Comparison of ENCODE assay signal across 20 cellular contexts in the genomic region with DNA sequence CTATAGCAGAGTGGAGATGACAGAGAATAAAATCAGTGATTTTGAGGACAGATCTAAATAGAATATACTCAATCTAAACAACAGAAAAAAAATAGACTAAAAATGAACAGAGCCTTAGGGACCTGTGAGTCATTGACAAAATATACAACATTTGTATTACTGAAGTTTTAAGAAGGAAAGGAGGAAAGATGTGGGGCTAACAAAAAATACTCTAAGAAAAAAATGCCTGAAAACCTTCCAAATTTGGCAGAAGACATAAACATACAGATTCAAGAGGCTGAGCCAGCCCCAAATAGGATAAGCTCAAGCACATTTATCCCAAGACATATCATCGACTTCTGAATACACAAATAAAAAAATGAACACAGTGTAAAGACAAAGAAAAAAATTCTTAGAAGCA.
"Had no signal": no experiment of that assay in that cellular context is flagged by ENCODE, and none has a peak within 500 bp of the region (broad histone marks: within the 10 kb centered on the region; RNA-seq: fewer than 3 reads in every experiment).

No MANE protein-coding gene starts in this region.

- H3K27me3 ChIP-seq: cardiac muscle cell, foreskin keratinocyte, hepatocyte, spleen, upper lobe of left lung had no signal

- H3K36me3 ChIP-seq: cardiac muscle cell, lower lobe of right lung, spleen, upper lobe of left lung had no signal

- H3K9ac ChIP-seq: SK-N-SH had no signal

- H3K4me1 ChIP-seq: foreskin keratinocyte, lower lobe of right lung, spleen, upper lobe of left lung had no signal

- H3K27ac ChIP-seq: cardiac muscle cell, foreskin keratinocyte, hepatocyte, lower lobe of right lung, spleen, upper lobe of left lung had no signal

- ATAC-seq: activated T-helper 17 cell treated with anti-CD3 and anti-CD28 coated beads, Interleukin-2, amount 50 U/mL, for 72 hours; foreskin keratinocyte; left lobe of liver; lower lobe of right lung had no signal

- DNase-seq: activated naive CD8-positive, alpha-beta T cell treated with anti-CD3 and anti-CD28 coated beads for 36 hours; activated T-cell treated with anti-CD3 and anti-CD28 coated beads, Interleukin-2, amount 50 U/mL, for 24 hours; amniotic stem cell; effector CD4-positive, alpha-beta T cell; foreskin keratinocyte; immature natural killer cell; lower lobe of right lung; naive B cell; nucleus accumbens; posterior cingulate gyrus; retina; SK-N-SH; spleen; stimulated activated CD4-positive, alpha-beta T cell treated with anti-CD3 and anti-CD28 coated beads, Interleukin-4, amount 100 ng/mL, for 24 hours; stimulated activated naive CD4-positive, alpha-beta T cell treated with Interleukin-2 at 50 U/mL for 16 hours; upper lobe of left lung had no signal

- H3K4me3 ChIP-seq: cardiac muscle cell, hepatocyte, lower lobe of right lung, spleen, upper lobe of left lung had no signal

- H3K9me3 ChIP-seq: lower lobe of right lung, SK-N-SH, spleen, upper lobe of left lung had no signal
